ENCODE assay signal across 12 cellular contexts in genomic region chr17:15883617-15884111, GRCh38.
DNase-seq lines count a peak whose midpoint lies in the region; ATAC-seq, FAIRE-seq and TF ChIP-seq lines count a peak whose summit lies in the region.
"Had no signal": no experiment of that assay in that cellular context is flagged by ENCODE, and none has a peak within 500 bp of the region (broad histone marks: within the 10 kb centered on the region; RNA-seq: fewer than 3 reads in every experiment).

No MANE protein-coding gene starts in this region.

- H2AFZ ChIP-seq in astrocyte (ENCODE audit: low read depth, low read length): no peak overlapping the region
- H2AFZ ChIP-seq: GM23338 had no signal

- no peaks in the 10 kb centered on the region for H3K79me2 ChIP-seq in astrocyte (ENCODE audit: insufficient read depth, low read length)

- TF ChIP-seq POLR2A in suprapubic skin (IDR thresholded peaks at IDR 0.05) (no peak), Peyer's patch (IDR thresholded peaks at IDR 0.05) (no peak)

- H3K36me3 Mint-ChIP-seq in CD14-positive monocyte: no peaks in the 10 kb centered on the region
- no peaks in the 10 kb centered on the region for H3K36me3 Mint-ChIP-seq in astrocyte (ENCODE audit: low read depth, unreplicated experiment)

- H3K9me3 ChIP-seq in astrocyte (ENCODE audit: insufficient read depth, low read depth, low read length) (no peaks in the 10 kb centered on the region), lung (ENCODE audit: control insufficient read depth in 2 of 2, insufficient read depth in 1 of 2, low read length in 1 of 2) (no peaks in the 10 kb centered on the region), suprapubic skin (no peaks in the 10 kb centered on the region), Peyer's patch (no peaks in the 10 kb centered on the region)
- H3K9me3 ChIP-seq: tibial artery had no signal

- DNase-seq in CD14-positive monocyte (ENCODE audit: low spot score): peak; percentile 75
- peak; percentile 89 for DNase-seq in LHCN-M2 (ENCODE audit: low read depth)
- peak; percentile 84 for DNase-seq in astrocyte (ENCODE audit: low read depth)
- DNase-seq in lung (ENCODE audit: low spot score): no peak
- DNase-seq in suprapubic skin (ENCODE audit: low spot score in 2 of 2): no peak
- DNase-seq in central memory CD4-positive, alpha-beta T cell: no peak
- DNase-seq in left ventricle myocardium superior: no peak
- DNase-seq in Peyer's patch: no peak
- DNase-seq: stimulated activated CD4-positive, alpha-beta T cell treated with anti-CD3 and anti-CD28 coated beads, Interleukin-1b, Interleukin-23, amount 100 ng/mL, for 48 hours; tibial artery had no signal

- no peak for FAIRE-seq in astrocyte (lab: Jason Lieb, UNC)

- peaks cover 46% of the 10 kb centered on the region for H3K4me1 Mint-ChIP-seq in CD14-positive monocyte
- H3K4me1 Mint-ChIP-seq in astrocyte (ENCODE audit: low read depth, unreplicated experiment): no peaks in the 10 kb centered on the region

- H3K4me3 ChIP-seq in astrocyte (ENCODE audit: insufficient read depth, low read depth, low read length) (no peak overlapping the region), lung (no peak overlapping the region), suprapubic skin (no peak overlapping the region), Peyer's patch (no peak overlapping the region)
- H3K4me3 ChIP-seq: coronary artery, GM23338, tibial artery had no signal

- ATAC-seq in lung (ENCODE audit: insufficient read depth, low FRiP score) (peak; percentile 53), left ventricle myocardium superior (no peak)
- ATAC-seq: GM23338 had no signal

- no peaks in the 10 kb centered on the region for H3K27me3 ChIP-seq in astrocyte (ENCODE audit: insufficient read depth, low read length)
- H3K27me3 ChIP-seq in lung (ENCODE audit: control insufficient read depth, insufficient read depth): no peaks in the 10 kb centered on the region
- no peaks in the 10 kb centered on the region for H3K27me3 ChIP-seq in suprapubic skin
- H3K27me3 ChIP-seq in Peyer's patch: no peaks in the 10 kb centered on the region
- H3K27me3 ChIP-seq: tibial artery had no signal

- no peak overlapping the region for H3K9ac ChIP-seq in astrocyte (ENCODE audit: low read length)

- no peak overlapping the region for H3K27ac ChIP-seq in astrocyte (ENCODE audit: low read depth, low read length)
- no peak overlapping the region for H3K27ac ChIP-seq in lung (ENCODE audit: low read depth in 1 of 2, low read length in 1 of 2)
- no peak overlapping the region for H3K27ac ChIP-seq in suprapubic skin
- no peak overlapping the region for H3K27ac ChIP-seq in Peyer's patch
- H3K27ac ChIP-seq: coronary artery, tibial artery had no signal

- no peak for TF ChIP-seq EP300 in suprapubic skin (IDR thresholded peaks at IDR 0.05)

- H4K20me1 ChIP-seq in astrocyte (ENCODE audit: insufficient read depth, low read length): no peaks in the 10 kb centered on the region

- WGBS in lung, 2 donors: 74 to 80% methylated on average over 8 of the region's 8 CpGs
- 82% methylated on average over 8 of the region's 8 CpGs for WGBS in suprapubic skin

- H3K9me3 Mint-ChIP-seq in CD14-positive monocyte (peaks cover 0 to 2% (median 0%) of the 10 kb centered on the region in 7 donors), astrocyte (ENCODE audit: unreplicated experiment) (no peaks in the 10 kb centered on the region)
- H3K9me3 Mint-ChIP-seq: GM23338 had no signal

- H3K36me3 ChIP-seq in astrocyte (ENCODE audit: insufficient read depth, low read length): no peaks in the 10 kb centered on the region
- H3K36me3 ChIP-seq in lung (ENCODE audit: control insufficient read depth in 2 of 2, insufficient read depth in 2 of 2, low read length in 2 of 2): no peaks in the 10 kb centered on the region
- no peaks in the 10 kb centered on the region for H3K36me3 ChIP-seq in suprapubic skin
- no peaks in the 10 kb centered on the region for H3K36me3 ChIP-seq in Peyer's patch
- H3K36me3 ChIP-seq: tibial artery had no signal

- intact Hi-C loops in CD14-positive monocyte (cut with micrococcal nuclease) (loop anchor here in 1 of 2 donors (2.0 to 10.0 kb wide), 3 partner anchors 49 to 115 kb away; partner anchors contain the start of genes TTC19 and ZSWIM7), left ventricle myocardium superior (cut with micrococcal nuclease) (no loop called here)

- H3K4me1 ChIP-seq in astrocyte (ENCODE audit: insufficient read depth, low read length): peaks cover 2% of the 10 kb centered on the region
- peaks cover 0 to 2% of the 10 kb centered on the region in 2 donors for H3K4me1 ChIP-seq in lung (ENCODE audit: control insufficient read depth in 2 of 2, insufficient read depth in 2 of 2, low read length in 2 of 2)
- no peaks in the 10 kb centered on the region for H3K4me1 ChIP-seq in suprapubic skin
- H3K4me1 ChIP-seq in Peyer's patch: no peaks in the 10 kb centered on the region
- H3K4me1 ChIP-seq: tibial artery had no signal

- H3K4me2 ChIP-seq in astrocyte (ENCODE audit: low read length): no peak overlapping the region
- H3K4me2 ChIP-seq: GM23338 had no signal

- H3K27me3 Mint-ChIP-seq in CD14-positive monocyte (ENCODE audit: low read depth in 3 of 3) (peaks cover 0 to 4% (median 3%) of the 10 kb centered on the region in 3 donors), astrocyte (ENCODE audit: low read depth, unreplicated experiment) (no peaks in the 10 kb centered on the region)

- TF ChIP-seq CTCF in CD14-positive monocyte (IDR thresholded peaks at IDR 0.05) (no peak), astrocyte (IDR thresholded peaks at IDR 0.05; ENCODE audit: insufficient read depth, low read depth, low read length) (no peak), lung (IDR thresholded peaks at IDR 0.05; ENCODE audit: control extremely low read depth, extremely low read depth) (no peak), suprapubic skin (IDR thresholded peaks at IDR 0.05) (no peak), Peyer's patch (IDR thresholded peaks at IDR 0.05) (no peak)

- H3K27ac Mint-ChIP-seq in CD14-positive monocyte (peak overlapping the region; percentile 70 to 95 (median 93)), astrocyte (ENCODE audit: unreplicated experiment) (no peak overlapping the region)
- H3K27ac Mint-ChIP-seq: GM23338 had no signal

- H3K4me3 Mint-ChIP-seq in CD14-positive monocyte (peak overlapping the region in 1 of 2 donors; percentile 55), astrocyte (ENCODE audit: unreplicated experiment) (no peak overlapping the region)
- H3K4me3 Mint-ChIP-seq: GM23338 had no signal

Comparison
In these comparisons a context has a peak if more than half of its experiments do, and no peak if none do; other contexts are left out.
1. DNase-seq: peak in CD14-positive monocyte (single experiment), LHCN-M2 (single experiment) and astrocyte (single experiment); none in lung (single experiment), suprapubic skin (0 of 2), central memory CD4-positive, alpha-beta T cell (single experiment), left ventricle myocardium superior (single experiment) and Peyer's patch (0 of 3).